ENCODE assay signal across 19 cellular contexts in genomic region chr12:110342157-110342556, GRCh38.
"Had no signal": no experiment of that assay in that cellular context is flagged by ENCODE, and none has a peak within 500 bp of the region (broad histone marks: within the 10 kb centered on the region; RNA-seq: fewer than 3 reads in every experiment).

No MANE protein-coding gene starts in this region.

- H3K4me3 ChIP-seq: heart right ventricle, lower lobe of right lung, spleen had no signal

- H3K9me3 ChIP-seq: heart right ventricle, lower lobe of right lung, spleen had no signal

- H3K27me3 Mint-ChIP-seq: activated CD4-positive, alpha-beta memory T cell treated with anti-CD3 and anti-CD28 coated beads, Interleukin-2, amount 10 ng/mL, durations not matched to agents 7 days and 5 days; activated CD4-positive, alpha-beta T cell treated with anti-CD3 and anti-CD28 coated beads, Interleukin-2, amount 10 ng/mL, durations not matched to agents 24 days and 14 days; brain; naive B cell had no signal

- H3K27ac ChIP-seq: heart right ventricle, lower lobe of right lung, spleen had no signal

- ATAC-seq: activated CD4-positive, CD25-positive, alpha-beta regulatory T cell treated with anti-CD3 and anti-CD28 coated beads, Interleukin-2, amount 50 U/mL, for 24 hours; activated naive CD4-positive, alpha-beta T cell treated with anti-CD3 and anti-CD28 coated beads, Interleukin-2, amount 50 U/mL, for 72 hours; lower lobe of right lung; stimulated activated naive CD8-positive, alpha-beta T cell treated with anti-CD3 and anti-CD28 coated beads, Interleukin-15, Interleukin-2, amounts not matched to agents 100 U/mL and 50 U/mL, for 24 hours had no signal

- H3K9me3 Mint-ChIP-seq: activated CD4-positive, alpha-beta memory T cell treated with anti-CD3 and anti-CD28 coated beads, Interleukin-2, amount 10 ng/mL, durations not matched to agents 7 days and 5 days; activated CD4-positive, alpha-beta T cell treated with anti-CD3 and anti-CD28 coated beads, Interleukin-2, amount 10 ng/mL, durations not matched to agents 24 days and 14 days; activated naive CD4-positive, alpha-beta T cell treated with anti-CD3 and anti-CD28 coated beads, Interleukin-2, amount 50 U/mL, for 72 hours; activated T-helper 1 cell treated with anti-CD3 and anti-CD28 coated beads, Interleukin-12 subunit alpha, Interleukin-12 subunit beta, Interleukin-2, Interleukin-4 antibody, amounts not matched to agents 30 ng/mL and 10 ng/mL and 1 ng/mL, durations not matched to agents 14 hours and 24 hours and 36 hours; brain; naive B cell; neural crest cell; T-helper 1 cell treated with Interleukin-12 subunit alpha and Interleukin-12 subunit beta and Interleukin-4 antibody, amounts not matched to agents 30 μg/mL and 1 μg/mL, for 36 hours had no signal

- H3K4me1 Mint-ChIP-seq: activated CD4-positive, alpha-beta memory T cell treated with anti-CD3 and anti-CD28 coated beads, Interleukin-2, amount 10 ng/mL, durations not matched to agents 7 days and 5 days; brain; neural crest cell had no signal

- H3K4me3 Mint-ChIP-seq: activated CD4-positive, alpha-beta memory T cell treated with anti-CD3 and anti-CD28 coated beads, Interleukin-2, amount 10 ng/mL, durations not matched to agents 7 days and 5 days; activated CD4-positive, alpha-beta T cell treated with anti-CD3 and anti-CD28 coated beads, Interleukin-2, amount 10 ng/mL, durations not matched to agents 24 days and 14 days; activated T-helper 1 cell treated with anti-CD3 and anti-CD28 coated beads, Interleukin-12 subunit alpha, Interleukin-12 subunit beta, Interleukin-2, Interleukin-4 antibody, amounts not matched to agents 30 ng/mL and 10 ng/mL and 1 ng/mL, durations not matched to agents 14 hours and 24 hours and 36 hours; brain; naive B cell; neural crest cell; T-helper 1 cell treated with Interleukin-12 subunit alpha and Interleukin-12 subunit beta and Interleukin-4 antibody, amounts not matched to agents 30 μg/mL and 1 μg/mL, for 36 hours had no signal

- DNase-seq: activated CD4-positive, alpha-beta memory T cell treated with anti-CD3 and anti-CD28 coated beads, Interleukin-2, amount 10 ng/mL, durations not matched to agents 7 days and 5 days; activated CD4-positive, alpha-beta T cell treated with anti-CD3 and anti-CD28 coated beads, Interleukin-2, amount 10 ng/mL, durations not matched to agents 24 days and 14 days; aorta; central memory CD4-positive, alpha-beta T cell; effector memory CD4-positive, alpha-beta T cell; heart right ventricle; kidney; lower lobe of right lung; naive B cell; occipital lobe; spleen; stimulated activated CD4-positive, alpha-beta T cell treated with anti-CD3 and anti-CD28 coated beads, Interleukin-4, amount 100 ng/mL, for 24 hours; stimulated activated naive CD8-positive, alpha-beta T cell treated with anti-CD3 and anti-CD28 coated beads, Interleukin-15, Interleukin-2, amounts not matched to agents 100 U/mL and 50 U/mL, for 24 hours had no signal

- H3K27ac Mint-ChIP-seq: activated CD4-positive, alpha-beta memory T cell treated with anti-CD3 and anti-CD28 coated beads, Interleukin-2, amount 10 ng/mL, durations not matched to agents 7 days and 5 days; activated CD4-positive, alpha-beta T cell treated with anti-CD3 and anti-CD28 coated beads, Interleukin-2, amount 10 ng/mL, durations not matched to agents 24 days and 14 days; activated T-helper 1 cell treated with anti-CD3 and anti-CD28 coated beads, Interleukin-12 subunit alpha, Interleukin-12 subunit beta, Interleukin-2, Interleukin-4 antibody, amounts not matched to agents 30 ng/mL and 10 ng/mL and 1 ng/mL, durations not matched to agents 14 hours and 24 hours and 36 hours; T-helper 1 cell treated with Interleukin-12 subunit alpha and Interleukin-12 subunit beta and Interleukin-4 antibody, amounts not matched to agents 30 μg/mL and 1 μg/mL, for 36 hours had no signal

- H3K27me3 ChIP-seq: heart right ventricle, spleen had no signal
